8 cellular contexts compared by ENCODE assay signal in genomic region chr18:48950536-48951447, GRCh38. TPM values are rescaled to one million over a fixed set of nuclear protein-coding genes. Genes with fewer than 3 reads are reported as not detected.
DNase-seq lines count a peak whose midpoint lies in the region; ATAC-seq and TF ChIP-seq lines count a peak whose summit lies in the region.

SMAD7 (minus strand) TSS chr18:48950965; CDS start chr18:48950424, 541 bp downstream.

- no peaks in the 10 kb centered on the region for H3K9me3 ChIP-seq in breast epithelium

- intact Hi-C loops in breast epithelium (cut with DNase I; ENCODE audit: low total_unique reads): no loop called here

- H3K4me1 ChIP-seq in breast epithelium: peaks cover 8 to 18% of the 10 kb centered on the region in 2 donors

- TF ChIP-seq POLR2A in breast epithelium (IDR thresholded peaks at IDR 0.05): no peak

- no peak for TF ChIP-seq CTCF in breast epithelium (IDR thresholded peaks at IDR 0.05)

- no peaks in the 10 kb centered on the region for H3K36me3 ChIP-seq in breast epithelium

- no peaks in the 10 kb centered on the region for H3K27me3 ChIP-seq in breast epithelium

- DNase-seq in NCI-H1092 treated with DMSO at 0.1 percent for 48 hours (lab: John Stamatoyannopoulos, UW) (peak; percentile 65), breast epithelium (ENCODE audit: low spot score in 2 of 2) (no peak), left lobe of liver (ENCODE audit: low spot score) (no peak), substantia nigra (lab: John Stamatoyannopoulos, UW) (peak in 5 of 49 donors; percentile 22 to 68 (median 45))

- ATAC-seq in left lobe of liver: no peak
- ATAC-seq in GM18519 (IDR thresholded peaks at IDR 0.05; ENCODE audit: low FRiP score, unreplicated experiment): no peak
- ATAC-seq in HG03025 (IDR thresholded peaks at IDR 0.05; ENCODE audit: low FRiP score, unreplicated experiment): no peak
- ATAC-seq in HG03108 (IDR thresholded peaks at IDR 0.05; ENCODE audit: unreplicated experiment): no peak

- H3K4me3 ChIP-seq in GM08714 (ENCODE audit: low read length) (peak within 1 kb of the TSS; percentile 81), breast epithelium (peak within 1 kb of the TSS; percentile 90 to 97 (median 91))

- peak within 1 kb of the TSS; percentile 97 to 99 for H3K27ac ChIP-seq in breast epithelium
- H3K27ac ChIP-seq in substantia nigra (ENCODE audit: low read depth, low read length, poor library complexity, severe bottlenecking): peak within 1 kb of the TSS; percentile 88

RNA-seq across cellular contexts. Expression of gene SMAD7, which starts in this region (rescaled TPM):
- 10 to 100 TPM; 17.4 to 21.2 (median 20.6) TPM for total RNA-seq in breast epithelium
- total RNA-seq in left lobe of liver: 12.4 TPM
